ENCODE assay signal across 15 cellular contexts in the genomic region with DNA sequence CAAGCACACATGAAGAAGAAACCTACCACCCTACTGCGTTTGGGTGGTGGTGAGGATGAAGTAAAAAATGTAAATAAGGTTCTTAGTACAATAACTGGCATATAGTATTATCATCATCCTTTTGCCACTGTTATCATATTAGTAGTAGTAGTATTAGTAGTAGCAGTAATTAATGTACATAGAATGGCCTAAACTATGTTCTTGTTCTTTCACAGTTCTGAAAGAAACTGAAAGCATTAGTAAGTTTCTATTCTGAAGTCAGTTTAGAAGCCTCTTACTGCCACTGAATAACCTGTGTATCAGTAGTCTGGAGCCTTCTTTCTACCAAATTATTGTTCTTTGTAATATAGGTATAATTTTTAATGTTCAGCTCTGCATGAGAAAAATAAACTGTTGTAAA.
"Had no signal": no experiment of that assay in that cellular context is flagged by ENCODE, and none has a peak within 500 bp of the region (broad histone marks: within the 10 kb centered on the region; RNA-seq: fewer than 3 reads in every experiment).

No MANE protein-coding gene starts in this region.

- H3K4me3 ChIP-seq: hepatocyte, stomach, thoracic aorta had no signal

- H3K4me2 ChIP-seq: hepatocyte had no signal

- ATAC-seq: activated CD4-positive, CD25-positive, alpha-beta regulatory T cell treated with anti-CD3 and anti-CD28 coated beads, Interleukin-2, amount 50 U/mL, for 24 hours; effector memory CD8-positive, alpha-beta T cell had no signal

- H3K9ac ChIP-seq: parathyroid adenoma had no signal

- H3K9me3 ChIP-seq: stomach, thoracic aorta had no signal

- H3K9me3 Mint-ChIP-seq: activated naive CD4-positive, alpha-beta T cell treated with anti-CD3 and anti-CD28 coated beads, Interleukin-2, amount 50 U/mL, for 24 hours; brain; central memory CD8-positive, alpha-beta T cell; effector memory CD8-positive, alpha-beta T cell had no signal

- H3K27ac Mint-ChIP-seq: activated naive CD4-positive, alpha-beta T cell treated with anti-CD3 and anti-CD28 coated beads, Interleukin-2, amount 50 U/mL, for 24 hours; effector memory CD8-positive, alpha-beta T cell had no signal

- H3K4me1 ChIP-seq: parathyroid adenoma, stomach had no signal

- H3K79me2 ChIP-seq: hepatocyte, parathyroid adenoma had no signal

- H3K27me3 Mint-ChIP-seq: activated naive CD4-positive, alpha-beta T cell treated with anti-CD3 and anti-CD28 coated beads, Interleukin-2, amount 50 U/mL, for 24 hours; brain; central memory CD8-positive, alpha-beta T cell; effector memory CD8-positive, alpha-beta T cell had no signal

- H2AFZ ChIP-seq: hepatocyte, parathyroid adenoma had no signal

- H3K4me1 Mint-ChIP-seq: activated naive CD4-positive, alpha-beta T cell treated with anti-CD3 and anti-CD28 coated beads, Interleukin-2, amount 50 U/mL, for 24 hours; central memory CD8-positive, alpha-beta T cell had no signal

- DNase-seq: activated CD4-positive, alpha-beta T cell treated with anti-CD3 and anti-CD28 coated beads, Interleukin-2, amount 50 U/mL, for 4 hours; activated T-cell treated with anti-CD3 and anti-CD28 coated beads, Interleukin-2, amount 50 U/mL, for 1 hour; effector memory CD8-positive, alpha-beta T cell; kidney glomerular epithelial cell; retina; stimulated activated CD4-positive, alpha-beta T cell treated with anti-CD3 and anti-CD28 coated beads, Interleukin-15, amount 100 ng/mL, for 24 hours; stimulated activated CD4-positive, alpha-beta T cell treated with anti-CD3 and anti-CD28 coated beads, Interleukin-4, amount 100 ng/mL, for 4 hours; stomach had no signal

- H3K27ac ChIP-seq: hepatocyte, parathyroid adenoma, stomach, thoracic aorta had no signal

- H3K36me3 ChIP-seq: stomach, thoracic aorta had no signal

- H3K27me3 ChIP-seq: hepatocyte, stomach had no signal

- H3K36me3 Mint-ChIP-seq: activated naive CD4-positive, alpha-beta T cell treated with anti-CD3 and anti-CD28 coated beads, Interleukin-2, amount 50 U/mL, for 24 hours; brain had no signal

- H3K4me3 Mint-ChIP-seq: activated naive CD4-positive, alpha-beta T cell treated with anti-CD3 and anti-CD28 coated beads, Interleukin-2, amount 50 U/mL, for 24 hours; brain; central memory CD8-positive, alpha-beta T cell; effector memory CD8-positive, alpha-beta T cell had no signal
